In genomic region chr18:35134190-35134730, GRCh38 we compare ENCODE assay signal across 14 cellular contexts.
DNase-seq lines count a peak whose midpoint lies in the region; ATAC-seq, FAIRE-seq and TF ChIP-seq lines count a peak whose summit lies in the region.
"Had no signal": no experiment of that assay in that cellular context is flagged by ENCODE, and none has a peak within 500 bp of the region (broad histone marks: within the 10 kb centered on the region; RNA-seq: fewer than 3 reads in every experiment).

No MANE protein-coding gene starts in this region.

- no peak for DNase-seq in stimulated activated naive CD8-positive, alpha-beta T cell treated with anti-CD3 and anti-CD28 coated beads, Interleukin-15, amount 100 ng/mL, for 72 hours
- no peak for DNase-seq in stimulated activated naive CD8-positive, alpha-beta T cell treated with anti-CD3 and anti-CD28 coated beads, Interleukin-15, Interleukin-2, amounts not matched to agents 100 U/mL and 50 U/mL, for 24 hours
- DNase-seq in K562 (ENCODE audit: extremely low read depth in 1 of 4, low spot score in 3 of 4) (no peak), natural killer cell (no peak), NCI-H2107 (lab: John Stamatoyannopoulos, UW) (no peak), adrenal gland (no peak)
- DNase-seq: BE2C; CD4-positive, alpha-beta memory T cell; DMS79; GOT3; H9 had no signal

- no peak overlapping the region for H3K4me2 ChIP-seq in K562 (ENCODE audit: insufficient read depth, low read length)
- H3K4me2 ChIP-seq: A549 had no signal

- peaks cover 32 to 54% of the 10 kb centered on the region in 2 experiments for H3K4me1 ChIP-seq in K562 (replicated peaks in 1 of 2; ENCODE audit: control insufficient read depth in 2 of 2, insufficient read depth in 2 of 2, low read length in 2 of 2)
- peaks cover 12 to 42% of the 10 kb centered on the region in 2 donors for H3K4me1 ChIP-seq in adrenal gland (replicated peaks in 1 of 2)
- H3K4me1 ChIP-seq: A549, BE2C had no signal

- intact Hi-C loops in K562 (cut with micrococcal nuclease), result no loop called here
- intact Hi-C loops in natural killer cell (cut with micrococcal nuclease), result no loop called here
- intact Hi-C loops in adrenal gland (cut with DNase I), result no loop called here

- H3K36me3 ChIP-seq in K562 (ENCODE audit: control insufficient read depth, insufficient read depth, low read length) (peaks cover 41% of the 10 kb centered on the region; the same call in 2 of the 3 replicates), adrenal gland (replicated peaks in 1 of 2) (peaks cover 0 to 54% of the 10 kb centered on the region in 2 donors)

- no peak overlapping the region for H3K4me3 Mint-ChIP-seq in stimulated activated naive CD8-positive, alpha-beta T cell treated with anti-CD3 and anti-CD28 coated beads, Interleukin-15, amount 100 ng/mL, for 72 hours
- no peak overlapping the region for H3K4me3 Mint-ChIP-seq in natural killer cell
- H3K4me3 Mint-ChIP-seq: CD4-positive, alpha-beta memory T cell; H9 had no signal

- no peak overlapping the region for H3K27ac Mint-ChIP-seq in stimulated activated naive CD8-positive, alpha-beta T cell treated with anti-CD3 and anti-CD28 coated beads, Interleukin-15, amount 100 ng/mL, for 72 hours
- peak overlapping the region; percentile 82 to 97 for H3K27ac Mint-ChIP-seq in natural killer cell

- H3K4me3 ChIP-seq in K562, result no peak overlapping the region
- H3K4me3 ChIP-seq in adrenal gland, result no peak overlapping the region
- H3K4me3 ChIP-seq: A549 had no signal

- H3K9me3 Mint-ChIP-seq in stimulated activated naive CD8-positive, alpha-beta T cell treated with anti-CD3 and anti-CD28 coated beads, Interleukin-15, amount 100 ng/mL, for 72 hours, result no peaks in the 10 kb centered on the region
- no peaks in the 10 kb centered on the region for H3K9me3 Mint-ChIP-seq in natural killer cell
- H3K9me3 Mint-ChIP-seq: CD4-positive, alpha-beta memory T cell; H9 had no signal

- no peak for TF ChIP-seq RAD21 in K562 (CRISPR knock-in tag; conservative IDR thresholded peaks at IDR 0.05 in 1 of 2, IDR thresholded peaks at IDR 0.05 in 1 of 2)

- H4K20me1 ChIP-seq in K562 (replicated peaks; ENCODE audit: control insufficient read depth, insufficient read depth, low read length), result no peaks in the 10 kb centered on the region

- no peak for TF ChIP-seq CTCF in K562 (IDR thresholded peaks at IDR 0.05 in 2 of 3, conservative IDR thresholded peaks at IDR 0.05 in 1 of 3; ENCODE audit: insufficient read depth in 2 of 3, low read depth in 1 of 3, low read length in 3 of 3)
- TF ChIP-seq CTCF in natural killer cell (IDR thresholded peaks at IDR 0.05), result no peak
- no peak for TF ChIP-seq CTCF in adrenal gland (IDR thresholded peaks at IDR 0.05)

- no peaks in the 10 kb centered on the region for H3K27me3 Mint-ChIP-seq in stimulated activated naive CD8-positive, alpha-beta T cell treated with anti-CD3 and anti-CD28 coated beads, Interleukin-15, amount 100 ng/mL, for 72 hours
- H3K27me3 Mint-ChIP-seq in natural killer cell (ENCODE audit: low read depth in 2 of 2), result no peaks in the 10 kb centered on the region
- H3K27me3 Mint-ChIP-seq: CD4-positive, alpha-beta memory T cell had no signal

- no peak for TF ChIP-seq POLR2A in K562 (conservative IDR thresholded peaks at IDR 0.05)
- TF ChIP-seq POLR2A in adrenal gland (IDR thresholded peaks at IDR 0.05), result no peak

- no peak for FAIRE-seq in K562 (lab: Jason Lieb, UNC)
- FAIRE-seq: A549, GM12891 had no signal

- H2AFZ ChIP-seq in K562 (ENCODE audit: low read depth, low read length), result no peak overlapping the region

- POLR2A ChIA-PET in K562 (lab: Yijun Ruan, JAX), result interaction anchor here (1.0 kb wide), 1 partner anchor 9 kb away, joined by 5 read pairs; no protein-coding TSS in a partner anchor

- BruUV-seq in K562 (replicated peaks; lab: Mats Ljungman, UMichigan), result no TSS peak

- H3K27ac ChIP-seq in K562 (ENCODE audit: extremely low read depth, low read depth, low read length) (no peak overlapping the region), adrenal gland (no peak overlapping the region)
- H3K27ac ChIP-seq: A549, C4-2B had no signal

- H3K27me3 ChIP-seq in K562 (ENCODE audit: control insufficient read depth in 2 of 2, insufficient read depth in 2 of 2, low read length in 2 of 2) (no peaks in the 10 kb centered on the region), adrenal gland (no peaks in the 10 kb centered on the region)
- H3K27me3 ChIP-seq: BE2C had no signal

- WGBS in K562 (ENCODE audit: insufficient coverage, low coverage, missing lambda C conversion rate), result 49% methylated on average over 6 of the region's 6 CpGs
- WGBS in adrenal gland, 4 donors, result 89 to 96% (median 93%) methylated on average over 6 of the region's 6 CpGs

- no peaks in the 10 kb centered on the region for H3K4me1 Mint-ChIP-seq in stimulated activated naive CD8-positive, alpha-beta T cell treated with anti-CD3 and anti-CD28 coated beads, Interleukin-15, amount 100 ng/mL, for 72 hours
- peaks cover 64 to 76% of the 10 kb centered on the region in 2 donors for H3K4me1 Mint-ChIP-seq in natural killer cell

- no peaks in the 10 kb centered on the region for H3K79me2 ChIP-seq in K562 (ENCODE audit: control insufficient read depth, insufficient read depth, low read length)

- H3K9me1 ChIP-seq in K562 (ENCODE audit: control insufficient read depth, insufficient read depth, low read length), result no peaks in the 10 kb centered on the region

- no peak for TF ChIP-seq EP300 in K562 (IDR thresholded peaks at IDR 0.05; ENCODE audit: low read length)

- H3K9me3 ChIP-seq in K562 (replicated peaks; ENCODE audit: control insufficient read depth, insufficient read depth, low read depth, low read length) (no peaks in the 10 kb centered on the region), adrenal gland (replicated peaks in 1 of 3) (no peaks in the 10 kb centered on the region)
- H3K9me3 ChIP-seq: A549, BE2C had no signal

- peaks cover 6% of the 10 kb centered on the region for H3K36me3 Mint-ChIP-seq in natural killer cell

- CTCF ChIA-PET in K562 (lab: Yijun Ruan, JAX; ENCODE audit: low intra/inter-chr PET ratio), result no interaction called here

- H3K9ac ChIP-seq in K562 (ENCODE audit: insufficient read depth in 1 of 2, low read depth in 2 of 2, low read length in 2 of 2), result no peak overlapping the region

- in situ Hi-C loops in K562 (cut with MboI), result no loop called here

- peak; percentile 50 for ATAC-seq in stimulated activated naive CD8-positive, alpha-beta T cell treated with anti-CD3 and anti-CD28 coated beads, Interleukin-15, amount 100 ng/mL, for 72 hours
- ATAC-seq in stimulated activated naive CD8-positive, alpha-beta T cell treated with anti-CD3 and anti-CD28 coated beads, Interleukin-15, Interleukin-2, amounts not matched to agents 100 U/mL and 50 U/mL, for 24 hours, result no peak
- ATAC-seq in K562 (no peak), natural killer cell (no peak)
- ATAC-seq: A549 had no signal

TF ChIP-seq in K562, 482 proteins besides CTCF, POLR2A, EP300 and RAD21 (continues in another document):
- TF ChIP-seq POLR2AphosphoS5 (IDR thresholded peaks at IDR 0.05; ENCODE audit: control insufficient read depth, insufficient read depth, low read depth, low read length) (no peak), SRSF1 (IDR thresholded peaks at IDR 0.05; ENCODE audit: low read depth, low read length) (no peak), NFE2L1 (tag; IDR thresholded peaks at IDR 0.05; ENCODE audit: borderline replicate concordance, low read depth) (no peak), SRSF9 (IDR thresholded peaks at IDR 0.05; ENCODE audit: borderline replicate concordance, low read depth, low read length) (no peak), KAT7 (CRISPR knock-in tag; IDR thresholded peaks at IDR 0.05; ENCODE audit: borderline replicate concordance) (no peak), EWSR1 (IDR thresholded peaks at IDR 0.05; ENCODE audit: borderline replicate concordance, low read depth, partially characterized antibody) (no peak), TGIF2 (CRISPR knock-in tag; IDR thresholded peaks at IDR 0.05) (no peak), MYBL2 (IDR thresholded peaks at IDR 0.05; ENCODE audit: low read depth) (no peak), MYBL2 (CRISPR knock-in tag; IDR thresholded peaks at IDR 0.05; ENCODE audit: borderline replicate concordance) (no peak), SAFB (IDR thresholded peaks at IDR 0.05; ENCODE audit: borderline replicate concordance, low read depth, low read length) (no peak), CHCHD3 (CRISPR knock-in tag; IDR thresholded peaks at IDR 0.05) (no peak)
- TF ChIP-seq, protein P1, sequence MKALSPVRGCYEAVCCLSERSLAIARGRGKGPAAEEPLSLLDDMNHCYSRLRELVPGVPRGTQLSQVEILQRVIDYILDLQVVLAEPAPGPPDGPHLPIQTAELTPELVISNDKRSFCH (CRISPR knock-in tag; IDR thresholded peaks at IDR 0.05), result no peak
- TF ChIP-seq, protein P1 (tag; IDR thresholded peaks at IDR 0.05), result no peak

Comparison
In these comparisons a context has a peak if more than half of its experiments do, and no peak if none do; other contexts are left out.
1. H3K27ac Mint-ChIP-seq: peak in natural killer cell (2 of 2); none in stimulated activated naive CD8-positive, alpha-beta T cell treated with anti-CD3 and anti-CD28 coated beads, Interleukin-15, amount 100 ng/mL, for 72 hours (0 of 2).